Comparison of ENCODE assay signal across 12 cellular contexts in the genomic region with DNA sequence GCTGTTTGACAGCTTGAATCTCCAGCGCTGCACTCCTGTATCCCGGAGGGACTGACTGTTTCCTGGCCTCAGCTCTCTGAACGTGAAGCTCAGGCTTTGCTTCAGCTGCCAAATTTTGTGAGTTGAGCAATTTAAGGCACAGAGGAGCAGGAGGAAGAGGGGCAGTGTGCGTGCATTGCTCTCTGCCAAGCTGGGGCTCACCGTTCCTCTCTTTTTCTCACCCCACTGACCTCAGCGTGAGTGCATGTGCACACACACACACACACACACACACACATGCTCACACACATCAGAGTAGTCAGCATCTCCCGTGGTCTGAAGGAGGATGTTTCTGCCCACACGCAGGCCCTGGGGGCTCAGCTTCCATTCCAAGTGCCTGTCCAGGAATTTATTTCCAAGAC. TPM values are rescaled to one million over a fixed set of nuclear protein-coding genes. Genes with fewer than 3 reads are reported as not detected.
A peak's percentile ranks its signal among the peaks of the same experiment; 100 is the strongest.
DNase-seq lines count a peak whose midpoint lies in the region; ATAC-seq and TF ChIP-seq lines count a peak whose summit lies in the region.
"Had no signal": no experiment of that assay in that cellular context is flagged by ENCODE, and none has a peak within 500 bp of the region (broad histone marks: within the 10 kb centered on the region; RNA-seq: fewer than 3 reads in every experiment).

No MANE protein-coding gene starts in this region.

- TF ChIP-seq CTCF in astrocyte of the cerebellum (IDR thresholded peaks at IDR 0.05; ENCODE audit: low read depth, low read length, missing control alignments) = no peak
- TF ChIP-seq CTCF in heart right ventricle (IDR thresholded peaks at IDR 0.05) = no peak
- TF ChIP-seq CTCF in sigmoid colon (IDR thresholded peaks at IDR 0.05) = no peak

- DNase-seq in EL (peak; percentile 42), astrocyte of the cerebellum (ENCODE audit: low read depth) (peak; percentile 22), heart right ventricle (peak; percentile 15 to 29), sigmoid colon (peak; percentile 85), T-helper 2 cell (no peak)
- DNase-seq in activated naive CD4-positive, alpha-beta T cell treated with Interleukin-2 at 50 U/mL for 16 hours = no peak
- DNase-seq in activated CD8-positive, alpha-beta memory T cell treated with anti-CD3 and anti-CD28 coated beads, Interleukin-2, amount 50 U/mL, for 48 hours = no peak
- DNase-seq: activated CD4-positive, alpha-beta T cell treated with anti-CD3 and anti-CD28 coated beads for 48 hours; activated naive CD8-positive, alpha-beta T cell treated with anti-CD3 and anti-CD28 coated beads for 36 hours; Calu3 had no signal

- H3K27ac ChIP-seq in heart right ventricle (peak overlapping the region in 1 of 10 donors; percentile 8), sigmoid colon (peak overlapping the region; percentile 60 to 67 (median 65))
- H3K27ac ChIP-seq: SK-N-MC had no signal

- TF ChIP-seq EP300 in sigmoid colon (IDR thresholded peaks at IDR 0.05) = no peak

- H3K9me3 ChIP-seq in heart right ventricle = no peaks in the 10 kb centered on the region
- H3K9me3 ChIP-seq in sigmoid colon = no peaks in the 10 kb centered on the region

- WGBS in heart right ventricle, 2 donors = 38 to 41% methylated on average over 8 of the region's 8 CpGs
- WGBS in sigmoid colon, 2 donors = 61 to 70% methylated on average over 8 of the region's 8 CpGs

- in situ Hi-C loops in astrocyte of the cerebellum (cut with HindIII; ENCODE audit: low sequenced_read_pairs) = no loop called here

- ATAC-seq in heart right ventricle (peak in 7 of 8 donors; percentile 18 to 81 (median 47)), HG02885 (IDR thresholded peaks at IDR 0.05; ENCODE audit: poor library complexity, unreplicated experiment) (no peak)

- no peak for TF ChIP-seq POLR2A in sigmoid colon (IDR thresholded peaks at IDR 0.05)

- H3K4me1 ChIP-seq in heart right ventricle (peaks cover 0 to 27% (median 17%) of the 10 kb centered on the region in 9 donors), sigmoid colon (peaks cover 0 to 30% (median 27%) of the 10 kb centered on the region in 4 donors)

- H3K4me3 ChIP-seq in astrocyte of the cerebellum (ENCODE audit: low read depth, low read length) (no peak overlapping the region), heart right ventricle (no peak overlapping the region), sigmoid colon (no peak overlapping the region)
- H3K4me3 ChIP-seq: SK-N-MC had no signal

- H3K27me3 ChIP-seq in heart right ventricle (peaks cover 0 to 37% (median 12%) of the 10 kb centered on the region in 7 donors), sigmoid colon (no peaks in the 10 kb centered on the region)

- intact Hi-C loops in heart right ventricle (cut with DNase I) = no loop called here
- intact Hi-C loops in sigmoid colon (cut with DNase I) = no loop called here

- H3K36me3 ChIP-seq in heart right ventricle = no peaks in the 10 kb centered on the region
- no peaks in the 10 kb centered on the region for H3K36me3 ChIP-seq in sigmoid colon

RNA-seq across cellular contexts. Expression of a gene that starts 27.8 kb away (rescaled TPM):
- total RNA-seq in heart right ventricle (1 to 10 TPM in 3 of 10 donors, under 1 TPM in 7; 0.19 to 3.6 (median 0.64) TPM), sigmoid colon (1 to 10 TPM; 1.8 to 4.5 (median 3.9) TPM)
- polyA plus RNA-seq in heart right ventricle (under 1 TPM; 0.58 to 0.59 TPM), sigmoid colon (10 to 100 TPM in 1 of 3 donors, 1 to 10 TPM in 2; 6.0 to 10.8 (median 8.7) TPM)
- total RNA-seq: activated naive CD8-positive, alpha-beta T cell treated with anti-CD3 and anti-CD28 coated beads for 36 hours had no signal

Comparison
In these comparisons a context has a peak if more than half of its experiments do, and no peak if none do; other contexts are left out.
1. DNase-seq: peak in EL (single experiment), astrocyte of the cerebellum (single experiment), heart right ventricle (2 of 2) and sigmoid colon (single experiment); none in activated naive CD4-positive, alpha-beta T cell treated with Interleukin-2 at 50 U/mL for 16 hours (single experiment), T-helper 2 cell (0 of 5) and activated CD8-positive, alpha-beta memory T cell treated with anti-CD3 and anti-CD28 coated beads, Interleukin-2, amount 50 U/mL, for 48 hours (single experiment).